In the genomic region with DNA sequence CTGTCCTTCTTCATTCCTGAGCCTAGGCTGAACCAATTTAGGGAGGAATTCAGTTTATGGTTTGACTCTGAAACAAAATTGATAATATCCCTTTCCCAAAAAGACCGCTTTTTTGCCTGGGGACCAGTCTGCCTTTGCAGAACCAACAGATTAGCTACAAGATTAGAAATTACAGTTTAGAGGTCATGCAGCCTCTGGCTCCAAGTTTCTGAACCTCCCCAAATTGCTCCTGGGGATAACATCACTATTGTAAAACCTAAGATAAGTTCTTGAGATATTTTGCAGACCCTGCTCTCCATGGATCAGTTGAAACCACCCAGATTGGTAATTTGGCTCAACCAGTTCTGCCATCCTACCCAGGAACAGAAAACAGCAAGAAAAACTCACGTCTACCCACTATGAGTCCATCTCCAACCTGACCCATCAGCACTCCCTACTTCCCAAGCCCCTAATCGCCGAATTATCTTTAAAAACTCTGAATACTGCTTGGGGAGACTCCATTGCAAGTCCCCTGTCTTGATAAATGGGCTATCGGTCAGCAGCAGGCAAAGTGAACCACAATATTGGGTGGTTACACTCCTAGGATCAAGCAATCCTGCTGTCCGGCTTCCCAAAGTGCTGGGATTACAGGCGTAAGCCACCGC, we compare ENCODE assay signal across 9 cellular contexts. TPM values are rescaled to one million over a fixed set of nuclear protein-coding genes. Genes with fewer than 3 reads are reported as not detected.
A peak's percentile ranks its signal among the peaks of the same experiment; 100 is the strongest.
DNase-seq lines count a peak whose midpoint lies in the region; ATAC-seq and TF ChIP-seq lines count a peak whose summit lies in the region.
"Had no signal": no experiment of that assay in that cellular context is flagged by ENCODE, and none has a peak within 500 bp of the region (broad histone marks: within the 10 kb centered on the region; RNA-seq: fewer than 3 reads in every experiment).

No MANE protein-coding gene starts in this region.

- no peak for DNase-seq in CD14-positive monocyte (ENCODE audit: low spot score)
- no peak for DNase-seq in central memory CD8-positive, alpha-beta T cell (ENCODE audit: low spot score in 2 of 2)
- no peak for DNase-seq in mucosa of descending colon
- no peak for DNase-seq in stimulated activated CD4-positive, alpha-beta T cell treated with anti-CD3 and anti-CD28 coated beads, Interleukin-4, amount 100 ng/mL, for 24 hours
- DNase-seq in stimulated activated CD4-positive, alpha-beta T cell treated with anti-CD3 and anti-CD28 coated beads, Interleukin-4, amount 100 ng/mL, for 1 hour = no peak
- DNase-seq in NCI-H2171 (lab: John Stamatoyannopoulos, UW) = no peak

- peak; percentile 10 for ATAC-seq in GM21381 (IDR thresholded peaks at IDR 0.05; ENCODE audit: unreplicated experiment)
- ATAC-seq in HG03571 (IDR thresholded peaks at IDR 0.05; ENCODE audit: unreplicated experiment) = peak; percentile 13
- ATAC-seq in central memory CD8-positive, alpha-beta T cell (replicated peaks; ENCODE audit: extremely low read depth, poor library complexity, severe bottlenecking) = no peak
- ATAC-seq in mucosa of descending colon = peak; percentile 21

- TF ChIP-seq CTCF in CD14-positive monocyte (IDR thresholded peaks at IDR 0.05) (no peak), mucosa of descending colon (IDR thresholded peaks at IDR 0.05) (no peak)

- peak overlapping the region; percentile 86 to 99 (median 97) for H3K27ac Mint-ChIP-seq in CD14-positive monocyte
- H3K27ac Mint-ChIP-seq in central memory CD8-positive, alpha-beta T cell (ENCODE audit: low read depth) = peak overlapping the region; percentile 96

- intact Hi-C loops in CD14-positive monocyte (cut with micrococcal nuclease) (loop anchor here (5.0 kb wide), 1 partner anchor 63 kb away; the partner anchor contains the start of gene ACADM (in 2 of the 2)), mucosa of descending colon (cut with DNase I, micrococcal nuclease) (loop anchor here in 1 of 2 donors (10.0 kb wide), 1 partner anchor 61 kb away; the partner anchor contains the start of gene ACADM)

- H3K9me3 ChIP-seq in mucosa of descending colon = no peaks in the 10 kb centered on the region

- peaks cover 28% of the 10 kb centered on the region for H3K4me1 ChIP-seq in mucosa of descending colon (ENCODE audit: low read depth)

- peaks cover 4% of the 10 kb centered on the region for H3K36me3 ChIP-seq in mucosa of descending colon (ENCODE audit: low read depth)

- peaks cover 0 to 4% (median 2%) of the 10 kb centered on the region in 7 donors for H3K9me3 Mint-ChIP-seq in CD14-positive monocyte
- H3K9me3 Mint-ChIP-seq in central memory CD8-positive, alpha-beta T cell = no peaks in the 10 kb centered on the region

- peaks cover 0 to 4% (median 0%) of the 10 kb centered on the region in 3 donors for H3K27me3 Mint-ChIP-seq in CD14-positive monocyte (ENCODE audit: low read depth in 3 of 3)
- H3K27me3 Mint-ChIP-seq in central memory CD8-positive, alpha-beta T cell = no peaks in the 10 kb centered on the region

- H3K4me3 Mint-ChIP-seq in CD14-positive monocyte = peak overlapping the region; percentile 98 to 99
- peak overlapping the region; percentile 91 for H3K4me3 Mint-ChIP-seq in central memory CD8-positive, alpha-beta T cell

- peaks cover 53% of the 10 kb centered on the region for H3K4me1 Mint-ChIP-seq in CD14-positive monocyte
- H3K4me1 Mint-ChIP-seq in central memory CD8-positive, alpha-beta T cell = peaks cover 61% of the 10 kb centered on the region

- H3K36me3 Mint-ChIP-seq in CD14-positive monocyte = peaks cover 20 to 22% of the 10 kb centered on the region in 2 donors
- peaks cover 31% of the 10 kb centered on the region for H3K36me3 Mint-ChIP-seq in central memory CD8-positive, alpha-beta T cell (ENCODE audit: insufficient read depth)

- H3K4me3 ChIP-seq in mucosa of descending colon = peak overlapping the region; percentile 33

RNA-seq across cellular contexts. Expression of gene RABGGTB, which starts 0.6 kb away (rescaled TPM):
- polyA plus RNA-seq in CD14-positive monocyte = 1 to 10 TPM; 6.5 to 8.1 TPM
- 10 to 100 TPM; 57.4 to 68.1 (median 66.8) TPM for total RNA-seq in mucosa of descending colon

RNA-seq across cellular contexts. Expression of gene MSH4, which starts 11.2 kb away (rescaled TPM):
- polyA plus RNA-seq in CD14-positive monocyte = not detected
- total RNA-seq in mucosa of descending colon = under 1 TPM; 0.35 to 0.66 (median 0.41) TPM
- total RNA-seq: M059J had no signal
